8 cellular contexts compared by ENCODE assay signal in genomic region chr14:93114068-93114710, GRCh38. TPM values are rescaled to one million over a fixed set of nuclear protein-coding genes. Genes with fewer than 3 reads are reported as not detected.
DNase-seq lines count a peak whose midpoint lies in the region; ATAC-seq and TF ChIP-seq lines count a peak whose summit lies in the region.

No MANE protein-coding gene starts in this region.

- TF ChIP-seq EP300 in transverse colon (IDR thresholded peaks at IDR 0.05; ENCODE audit: low read depth): no peak

- H3K9me3 ChIP-seq in Caco-2 (no peaks in the 10 kb centered on the region), MG63 (no peaks in the 10 kb centered on the region), lower lobe of right lung (no peaks in the 10 kb centered on the region), transverse colon (no peaks in the 10 kb centered on the region)

- BruUV-seq in Caco-2 (replicated peaks; lab: Mats Ljungman, UMichigan): no TSS peak
- BruUV-seq in MCF 10A (replicated peaks; lab: Mats Ljungman, UMichigan): no TSS peak

- H3K27me3 Mint-ChIP-seq in Caco-2 (ENCODE audit: insufficient read depth, unreplicated experiment) (no peaks in the 10 kb centered on the region), MCF 10A (ENCODE audit: insufficient read depth, unreplicated experiment) (no peaks in the 10 kb centered on the region)

- in situ Hi-C loops in transverse colon (cut with MboI; ENCODE audit: low pct_ligation_motif_present in 1 of 4, low pct_unique_long_range_greater_than_20kb in 1 of 4, low sequenced_read_pairs in 3 of 4): no loop called here

- H3K4me1 ChIP-seq in Caco-2 (peaks cover 14% of the 10 kb centered on the region), lower lobe of right lung (peaks cover 41% of the 10 kb centered on the region), transverse colon (peaks cover 4 to 35% (median 28%) of the 10 kb centered on the region in 4 donors)

- POLR2A ChIA-PET in Caco-2 (lab: Charles Lee) (interaction anchor here (1.2 to 2.2 kb wide), 2 partner anchors 71 to 93 kb away, joined by 4 to 10 read pairs; partner anchors contain the start of genes GON7 and UBR7), MCF 10A (lab: Yijun Ruan, JAX) (interaction anchor here (0.6 to 5.8 kb wide), 17 partner anchors 9 to 919 kb away, joined by 3 to 117 read pairs (median 5); partner anchors contain the start of genes GON7, LYSET, MOAP1 and UBR7)

- H3K9me3 Mint-ChIP-seq in Caco-2 (ENCODE audit: unreplicated experiment): no peaks in the 10 kb centered on the region
- H3K9me3 Mint-ChIP-seq in MCF 10A (ENCODE audit: unreplicated experiment): no peaks in the 10 kb centered on the region

- TF ChIP-seq POLR2A in transverse colon (IDR thresholded peaks at IDR 0.05): no peak

- H3K36me3 Mint-ChIP-seq in Caco-2 (ENCODE audit: insufficient read depth, unreplicated experiment): peaks cover 6% of the 10 kb centered on the region
- peaks cover 13% of the 10 kb centered on the region for H3K36me3 Mint-ChIP-seq in MCF 10A (ENCODE audit: insufficient read depth, unreplicated experiment)

- ATAC-seq in lower lobe of right lung: no peak
- no peak for ATAC-seq in HG02938 (IDR thresholded peaks at IDR 0.05; ENCODE audit: unreplicated experiment)

- intact Hi-C loops in Caco-2 (cut with micrococcal nuclease; ENCODE audit: unreplicated experiment) (no loop called here), MCF 10A (cut with micrococcal nuclease) (loop anchor here (5.0 kb wide), 2 partner anchors 72 to 428 kb away; no protein-coding TSS in a partner anchor), lower lobe of right lung (cut with DNase I) (loop anchor here (5.0 kb wide), 1 partner anchor 82 kb away; no protein-coding TSS in a partner anchor), transverse colon (cut with DNase I; ENCODE audit: low total_unique reads) (loop anchor here (5.0 to 10.0 kb wide), 2 partner anchors 79 to 142 kb away; no protein-coding TSS in a partner anchor)

- H3K36me3 ChIP-seq in Caco-2 (ENCODE audit: control insufficient read depth, insufficient read depth, low read length) (no peaks in the 10 kb centered on the region; the same call in 1 of the 2 replicates), MG63 (no peaks in the 10 kb centered on the region), lower lobe of right lung (peaks cover 4% of the 10 kb centered on the region), transverse colon (no peaks in the 10 kb centered on the region)

- H3K4me3 ChIP-seq in Caco-2 (ENCODE audit: low read depth, low read length) (peak overlapping the region; percentile 48), MG63 (peak overlapping the region; percentile 61), lower lobe of right lung (peak overlapping the region; percentile 87), transverse colon (peak overlapping the region; percentile 90 to 93 (median 92))

- DNase-seq in Caco-2: no peak
- no peak for DNase-seq in MG63
- DNase-seq in MCF 10A (ENCODE audit: unreplicated experiment): peak; percentile 38
- DNase-seq in lower lobe of right lung: no peak
- no peak for DNase-seq in transverse colon
- no peak for DNase-seq in 8988T
- no peak for DNase-seq in Kasumi-1 (lab: John Stamatoyannopoulos, UW)

- H3K4me1 Mint-ChIP-seq in Caco-2 (ENCODE audit: low read depth, unreplicated experiment) (peaks cover 16% of the 10 kb centered on the region), MCF 10A (ENCODE audit: insufficient read depth, unreplicated experiment) (peaks cover 19% of the 10 kb centered on the region)

- TF ChIP-seq CTCF in Caco-2 (IDR thresholded peaks at IDR 0.05; ENCODE audit: insufficient read depth in 1 of 2, low read depth in 1 of 2, low read length in 1 of 2, severe bottlenecking in 1 of 2, unreplicated experiment in 1 of 2) (no peak), MCF 10A (IDR thresholded peaks at IDR 0.05; ENCODE audit: unreplicated experiment) (no peak), lower lobe of right lung (IDR thresholded peaks at IDR 0.05) (no peak), transverse colon (IDR thresholded peaks at IDR 0.05) (no peak)

- 19 to 53% methylated on average over 5 to 14 of the region's 18 CpGs for WGBS in transverse colon (ENCODE audit: low coverage in 1 of 2), 2 donors

- H3K4me3 Mint-ChIP-seq in Caco-2 (ENCODE audit: unreplicated experiment): peak overlapping the region; percentile 85
- peak overlapping the region; percentile 84 for H3K4me3 Mint-ChIP-seq in MCF 10A (ENCODE audit: unreplicated experiment)

- peak overlapping the region; percentile 94 for H3K27ac ChIP-seq in lower lobe of right lung
- H3K27ac ChIP-seq in transverse colon: peak overlapping the region; percentile 96 to 100 (median 99)

- H3K27me3 ChIP-seq in Caco-2 (replicated peaks; ENCODE audit: control insufficient read depth, insufficient read depth, low read length) (no peaks in the 10 kb centered on the region), MG63 (no peaks in the 10 kb centered on the region), lower lobe of right lung (ENCODE audit: low read depth) (no peaks in the 10 kb centered on the region), transverse colon (no peaks in the 10 kb centered on the region)

- H3K27ac Mint-ChIP-seq in Caco-2 (ENCODE audit: unreplicated experiment): no peak overlapping the region
- peak overlapping the region; percentile 68 for H3K27ac Mint-ChIP-seq in MCF 10A (ENCODE audit: low read depth, unreplicated experiment)

- CTCF ChIA-PET in Caco-2 (lab: Charles Lee): interaction anchor here (0.9 to 4.0 kb wide), 13 partner anchors 15 to 162 kb away, joined by 3 to 20 read pairs (median 5); partner anchors contain the start of genes GON7 and UBR7
- CTCF ChIA-PET in MCF 10A (lab: Yijun Ruan, JAX): interaction anchor here (0.5 to 13.0 kb wide), 46 partner anchors 9 to 981 kb away, joined by 3 to 336 read pairs (median 5); partner anchors contain the start of genes LYSET, MOAP1 and UBR7

RNA-seq across cellular contexts. Expression of gene ITPK1, which starts 1.5 kb away (rescaled TPM):
- total RNA-seq in Caco-2 (2022): 57.9 and 60.1 TPM in 2 replicates
- 37.7 and 39.9 TPM in 2 replicates for total RNA-seq in MG63 (2014; rRNA removed; shearing (Covaris generic); ENCODE audit: low replicate concordance)
- total RNA-seq in MCF 10A (2022): 84.7 and 133 TPM in 2 replicates
- total RNA-seq in lower lobe of right lung: 129 TPM
- 100 to 1,000 TPM in 3 of 4 donors, 10 to 100 TPM in 1; 64.8 to 235 (median 128) TPM for total RNA-seq in transverse colon
